ENCODE assay signal across 8 cellular contexts in the genomic region with DNA sequence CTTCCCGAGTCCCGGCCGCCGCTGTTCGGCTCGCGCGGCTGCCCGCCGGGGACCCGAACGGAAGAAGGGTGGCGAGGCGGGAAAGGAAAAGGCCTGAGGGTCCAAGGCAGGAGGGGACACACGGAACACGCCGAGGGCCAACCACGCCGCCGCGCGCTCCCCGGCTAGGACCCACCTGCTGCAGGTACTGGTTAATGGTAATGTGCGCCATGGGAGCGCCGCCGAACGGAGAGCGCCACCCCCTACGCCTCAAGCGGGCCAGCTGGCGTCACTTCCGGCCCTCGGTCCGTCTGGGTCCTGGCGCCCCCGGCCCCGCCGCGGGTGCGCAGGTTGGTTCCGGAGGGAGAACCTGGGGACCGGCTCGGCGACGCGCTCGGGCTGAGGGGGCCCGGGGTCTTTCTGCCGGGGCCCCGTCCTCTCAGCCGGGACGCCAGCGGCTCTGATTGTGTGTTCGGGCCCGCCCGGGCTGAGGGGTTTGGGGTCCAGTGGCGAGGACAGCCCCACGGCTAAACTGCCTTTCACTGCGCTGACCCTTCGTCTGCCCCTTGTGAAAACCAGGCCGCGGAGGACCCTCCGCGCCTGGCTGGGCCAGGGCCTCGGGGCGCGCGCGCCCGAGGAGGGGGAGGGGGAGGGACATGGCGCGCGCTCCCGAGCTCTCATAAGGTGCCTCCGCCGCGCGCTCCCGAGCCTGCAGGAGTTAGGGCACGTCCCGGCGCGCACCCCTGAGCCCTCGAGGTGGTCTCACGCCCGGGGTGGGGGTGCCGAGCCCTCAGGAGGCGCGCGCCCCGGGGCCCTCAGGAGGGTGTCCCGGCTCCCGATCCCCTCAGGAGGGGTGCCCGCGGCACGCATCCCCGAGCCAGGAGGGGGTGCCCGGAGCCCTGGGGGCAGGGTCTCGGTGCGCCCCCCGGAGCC. TPM values are rescaled to one million over a fixed set of nuclear protein-coding genes. Genes with fewer than 3 reads are reported as not detected.
A peak's percentile ranks its signal among the peaks of the same experiment; 100 is the strongest.
DNase-seq lines count a peak whose midpoint lies in the region; ATAC-seq and TF ChIP-seq lines count a peak whose summit lies in the region.

Gene PCID2 (minus strand): TSS at position 246 of the 912 bp plus-strand sequence. CDS start 35 bp downstream, at position 211.

- H3K14ac ChIP-seq in IMR-90 (replicated peaks; ENCODE audit: low read depth, low read length): peak within 1 kb of the TSS; percentile 80

- H2BK15ac ChIP-seq in IMR-90 (ENCODE audit: low read depth, low read length): no peak within 1 kb of the TSS; the same call in 1 of the 3 replicates

- H3K79me2 ChIP-seq in PC-9 (ENCODE audit: low read depth): peaks cover 86% of the 10 kb centered on the region

- peaks cover 20% of the 10 kb centered on the region for H3K9me1 ChIP-seq in IMR-90 (ENCODE audit: insufficient read depth, low read length)

- H4K8ac ChIP-seq in IMR-90 (ENCODE audit: low read depth in 2 of 2, low read length in 2 of 2): peak within 1 kb of the TSS; percentile 27 to 97

- POLR2A ChIA-PET in IMR-90 (lab: Charles Lee; ENCODE audit: unreplicated experiment) (interaction anchor here (0.6 to 1.7 kb wide), 2 partner anchors 8 to 21 kb away, joined by 4 read pairs; no protein-coding TSS in a partner anchor), PC-9 (lab: Charles Lee; ENCODE audit: unreplicated experiment) (interaction anchor here (0.5 to 1.3 kb wide), 7 partner anchors 10 to 775 kb away, joined by 3 to 15 read pairs (median 6); partner anchors contain the start of gene MCF2L)

- WGBS in IMR-90 (ENCODE audit: extremely low coverage in 2 of 2, insufficient read length in 1 of 2), 2 experiments: 0% methylated on average over 31 of the region's 102 CpGs; no CpG with 5 or more reads in 1 of the 2 experiments

- dilution Hi-C loops in IMR-90 (cut with HindIII; ENCODE audit: low sequenced_read_pairs, unreplicated experiment): no loop called here

- H3K18ac ChIP-seq in IMR-90 (ENCODE audit: low read depth, low read length): peak within 1 kb of the TSS; percentile 87

- H3K27ac ChIP-seq in IMR-90 (ENCODE audit: insufficient read depth, low read length): peak within 1 kb of the TSS; percentile 99
- H3K27ac ChIP-seq in PC-9: peak within 1 kb of the TSS; percentile 90

- H3K4me2 ChIP-seq in IMR-90 (ENCODE audit: low read depth, low read length) (peak within 1 kb of the TSS; percentile 100), PC-9 (peak within 1 kb of the TSS; percentile 98)

- H3K9ac ChIP-seq in IMR-90 (ENCODE audit: low read depth, low read length) (peak within 1 kb of the TSS; percentile 95), mucosa of stomach (ENCODE audit: low read length) (peak within 1 kb of the TSS; percentile 91)

- H3K4me3 ChIP-seq in IMR-90 (ENCODE audit: insufficient read depth, low read depth, low read length) (peak within 1 kb of the TSS; percentile 96), PC-9 (peak within 1 kb of the TSS; percentile 97), mucosa of stomach (ENCODE audit: low read length) (peak within 1 kb of the TSS; percentile 68)

- H3K4me1 ChIP-seq in IMR-90 (ENCODE audit: control insufficient read depth, insufficient read depth, low read length) (peaks cover 21% of the 10 kb centered on the region), PC-9 (replicated peaks; ENCODE audit: insufficient read depth) (peaks cover 40% of the 10 kb centered on the region), mucosa of stomach (ENCODE audit: control insufficient read depth, insufficient read depth, low read length) (peaks cover 18% of the 10 kb centered on the region)

- H2BK20ac ChIP-seq in IMR-90 (ENCODE audit: low read depth, low read length): peak within 1 kb of the TSS; percentile 27

- no TSS peak for BruUV-seq in IMR-90 (replicated peaks; lab: Mats Ljungman, UMichigan)
- BruUV-seq in PC-9 (replicated peaks; lab: Mats Ljungman, UMichigan): no TSS peak

- in situ Hi-C loops in IMR-90 (cut with MboI; ENCODE audit: low sequenced_read_pairs): no loop called here

- H4K91ac ChIP-seq in IMR-90 (ENCODE audit: insufficient read depth, low read depth, low read length): peak within 1 kb of the TSS; percentile 93

- peak within 1 kb of the TSS; percentile 98 for H4K5ac ChIP-seq in IMR-90 (ENCODE audit: low read depth, low read length)

- H3K9me2 ChIP-seq in PC-9 (ENCODE audit: insufficient read depth): no peaks in the 10 kb centered on the region

- peak; percentile 37 for DNase-seq in DMS 273 treated with DMSO at 0.1 percent for 48 hours (lab: John Stamatoyannopoulos, UW)
- peak; percentile 84 for DNase-seq in IMR-90
- peak; percentile 81 to 88 for DNase-seq in PC-9
- peak; percentile 96 for DNase-seq in activated T-cell treated with anti-CD3 and anti-CD28 coated beads, Interleukin-2, amount 50 U/mL, for 1 hour
- DNase-seq in erythroblast (lab: John Stamatoyannopoulos, UW): peak; percentile 95 to 97
- peak; percentile 81 to 83 for DNase-seq in stimulated activated CD8-positive, alpha-beta memory T cell treated with anti-CD3 and anti-CD28 coated beads, Interleukin-7, amount 100 ng/mL, for 1 hour (ENCODE audit: low read depth in 2 of 2)

- peak within 1 kb of the TSS; percentile 87 for H3K4ac ChIP-seq in IMR-90 (ENCODE audit: low read depth, low read length)

- intact Hi-C loops in IMR-90 (cut with micrococcal nuclease) (loop anchor here (2.0 kb wide), 1 partner anchor 30 kb away; no protein-coding TSS in a partner anchor), PC-9 (cut with micrococcal nuclease; ENCODE audit: unreplicated experiment) (loop anchor here (1.0 to 5.0 kb wide), 2 partner anchors 241 to 266 kb away; no protein-coding TSS in a partner anchor)

- peaks cover 19 to 50% of the 10 kb centered on the region in 2 experiments for H3K79me1 ChIP-seq in IMR-90 (ENCODE audit: low read depth in 1 of 2, low read length in 2 of 2)

- H2AFZ ChIP-seq in IMR-90 (replicated peaks; ENCODE audit: low read length, poor library complexity) (peak within 1 kb of the TSS; percentile 91), PC-9 (peak within 1 kb of the TSS; percentile 83)

- TF ChIP-seq CTCF in IMR-90 (conservative IDR thresholded peaks at IDR 0.05; ENCODE audit: low read depth, low read length) (no peak), PC-9 (conservative IDR thresholded peaks at IDR 0.05) (no peak)

- H2BK120ac ChIP-seq in IMR-90 (ENCODE audit: low read depth, low read length): peak within 1 kb of the TSS; percentile 77

- H3K36me3 ChIP-seq in IMR-90 (ENCODE audit: control insufficient read depth, insufficient read depth, low read length) (peaks cover 11% of the 10 kb centered on the region), PC-9 (ENCODE audit: low read depth) (peaks cover 46% of the 10 kb centered on the region), mucosa of stomach (ENCODE audit: control insufficient read depth, insufficient read depth, low read length) (no peaks in the 10 kb centered on the region)

- peaks cover 43% of the 10 kb centered on the region for H4K20me1 ChIP-seq in IMR-90 (ENCODE audit: insufficient read depth, low read length)
- peaks cover 60% of the 10 kb centered on the region for H4K20me1 ChIP-seq in PC-9 (ENCODE audit: insufficient read depth)

- TF ChIP-seq POLR2A in IMR-90 (IDR thresholded peaks at IDR 0.05; ENCODE audit: low read depth, low read length) (no peak; the same call in 1 of the 2 replicates), erythroblast (IDR thresholded peaks at IDR 0.05; ENCODE audit: low read length) (peak; percentile 91)

- CTCF ChIA-PET in IMR-90 (lab: Yijun Ruan, JAX): no interaction called here
- CTCF ChIA-PET in PC-9 (lab: Charles Lee): no interaction called here

- peaks cover 20% of the 10 kb centered on the region for H3F3A ChIP-seq in PC-9 (ENCODE audit: insufficient read depth, low read depth)

- TF ChIP-seq RAD21 in IMR-90 (IDR thresholded peaks at IDR 0.05; ENCODE audit: low read length): no peak

- ATAC-seq in GM21526 (IDR thresholded peaks at IDR 0.05; ENCODE audit: low FRiP score, unreplicated experiment) (peak; percentile 64), IMR-90 (ENCODE audit: low read depth) (peak; percentile 73)

- H3K27me3 ChIP-seq in IMR-90 (ENCODE audit: control insufficient read depth, insufficient read depth, low read length): no peaks in the 10 kb centered on the region
- no peaks in the 10 kb centered on the region for H3K27me3 ChIP-seq in PC-9 (ENCODE audit: insufficient read depth, low read depth)
- no peaks in the 10 kb centered on the region for H3K27me3 ChIP-seq in mucosa of stomach (ENCODE audit: control insufficient read depth, insufficient read depth, low read length)

- H3K9me3 ChIP-seq in IMR-90 (ENCODE audit: control insufficient read depth, insufficient read depth, low read length) (no peaks in the 10 kb centered on the region), PC-9 (ENCODE audit: insufficient read depth, low read depth) (no peaks in the 10 kb centered on the region), mucosa of stomach (ENCODE audit: control insufficient read depth, low read length) (no peaks in the 10 kb centered on the region)

- H3K23ac ChIP-seq in IMR-90 (ENCODE audit: low read depth, low read length): peak within 1 kb of the TSS; percentile 88

- peak within 1 kb of the TSS; percentile 45 for H2AK5ac ChIP-seq in IMR-90 (ENCODE audit: low read depth, low read length)

- H2AK9ac ChIP-seq in IMR-90 (replicated peaks; ENCODE audit: low read depth, low read length, poor library complexity): peak within 1 kb of the TSS; percentile 98

- H3K56ac ChIP-seq in IMR-90 (ENCODE audit: extremely low read depth, insufficient read depth, low read length): peak within 1 kb of the TSS; percentile 58

- peak within 1 kb of the TSS; percentile 99 for H2BK5ac ChIP-seq in IMR-90 (ENCODE audit: low read depth, low read length, poor library complexity, severe bottlenecking)

TF ChIP-seq in IMR-90, 13 proteins besides CTCF, POLR2A, EP300 and RAD21 (continues in another document):
- TF ChIP-seq MAZ (IDR thresholded peaks at IDR 0.05; ENCODE audit: borderline replicate concordance, low read depth, low read length) (peak; percentile 88; the same call in 1 of the 2 replicates), FOS (IDR thresholded peaks at IDR 0.05; ENCODE audit: low read depth, low read length) (peak; percentile 18; the same call in 1 of the 2 replicates), ELK1 (IDR thresholded peaks at IDR 0.05; ENCODE audit: borderline replicate concordance, low read depth, low read length) (no peak)

RNA-seq across cellular contexts. Expression of gene PCID2, which starts in this region (rescaled TPM):
- 72.8 and 90.9 TPM in 2 replicates for total RNA-seq in IMR-90 (2012; rRNA removed)
- 71.7 and 83.5 TPM in 2 replicates for polyA plus RNA-seq in IMR-90 (2012; rRNA removed)
- 25.2 and 46.9 TPM in 2 replicates for polyA plus RNA-seq in IMR-90 (2012; cell fraction: cytosol; rRNA removed)
- 56.5 and 157 TPM in 2 replicates for polyA plus RNA-seq in IMR-90 (2012; cell fraction: nucleus; rRNA removed; ENCODE audit: low replicate concordance)
- 48.3 and 71.8 TPM in 2 replicates for total RNA-seq in PC-9 (2021)

Comparison
In these comparisons a context has a peak if more than half of its experiments do, and no peak if none do; other contexts are left out.
1. Peak in every context shown above with its lines: DNase-seq, ATAC-seq, H3K4me3 ChIP-seq and H3K27ac ChIP-seq.
2. DNase-seq: peak in every context shown above with its lines; median percentile 96 in activated T-cell treated with anti-CD3 and anti-CD28 coated beads, Interleukin-2, amount 50 U/mL, for 1 hour; 96 in erythroblast; 84 in PC-9; 84 in IMR-90; 82 in stimulated activated CD8-positive, alpha-beta memory T cell treated with anti-CD3 and anti-CD28 coated beads, Interleukin-7, amount 100 ng/mL, for 1 hour; 37 in DMS 273 treated with DMSO at 0.1 percent for 48 hours.